ENCODE assay signal across 8 cellular contexts in the genomic region with DNA sequence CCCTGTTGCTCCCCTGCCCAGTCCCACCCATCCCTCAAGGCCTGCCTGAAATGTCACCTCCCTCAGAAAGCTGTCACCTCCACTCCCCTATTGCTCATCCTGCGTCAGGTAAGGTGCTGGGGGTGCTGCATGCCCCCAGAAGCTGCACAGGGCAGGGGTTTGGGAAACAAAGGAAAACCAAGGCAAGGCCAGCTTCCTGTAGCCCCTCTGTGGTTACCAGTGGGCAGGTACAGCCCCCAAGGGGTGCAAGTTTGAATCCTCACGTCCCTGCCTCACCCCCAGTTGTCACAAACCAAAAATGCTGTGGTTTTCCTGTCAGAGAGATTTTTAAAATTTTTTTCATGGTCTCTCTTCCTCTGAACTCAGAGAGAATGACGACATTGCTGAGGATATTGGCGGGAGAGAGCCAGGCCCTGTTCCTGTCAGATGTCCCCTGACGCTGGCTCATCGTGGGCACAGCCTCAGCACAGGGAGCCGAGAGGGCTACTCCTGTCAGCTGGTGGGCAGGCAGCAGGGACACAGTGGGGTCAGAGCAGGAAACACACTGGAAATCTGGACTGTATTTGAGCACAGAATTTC. TPM values are rescaled to one million over a fixed set of nuclear protein-coding genes. Genes with fewer than 3 reads are reported as not detected.
DNase-seq lines count a peak whose midpoint lies in the region; TF ChIP-seq lines count a peak whose summit lies in the region.

No MANE protein-coding gene starts in this region.

- no peaks in the 10 kb centered on the region for H3K27me3 Mint-ChIP-seq in T-helper 2 cell treated with Interferon-gamma antibody and Interleukin-4, amounts not matched to agents 5 μg/mL and 100 μg/mL, for 36 hours (ENCODE audit: low read depth)

- no peaks in the 10 kb centered on the region for H3K4me1 ChIP-seq in BE2C

- no peaks in the 10 kb centered on the region for H3K36me3 ChIP-seq in BE2C

- no peaks in the 10 kb centered on the region for H3K27me3 ChIP-seq in BE2C

- H3K27ac Mint-ChIP-seq in T-helper 2 cell treated with Interferon-gamma antibody and Interleukin-4, amounts not matched to agents 5 μg/mL and 100 μg/mL, for 36 hours: peak overlapping the region; percentile 97

- peak overlapping the region; percentile 77 for H3K4me3 Mint-ChIP-seq in T-helper 2 cell treated with Interferon-gamma antibody and Interleukin-4, amounts not matched to agents 5 μg/mL and 100 μg/mL, for 36 hours

- DNase-seq in activated T-cell treated with anti-CD3 and anti-CD28 coated beads for 48 hours (ENCODE audit: low read depth) (peak; percentile 46), activated T-cell treated with anti-CD3 and anti-CD28 coated beads for 4 hours (no peak), NCI-H2081 (lab: John Stamatoyannopoulos, UW) (no peak), BE2C (no peak), GOT3 (lab: John Stamatoyannopoulos, UW) (no peak)
- peak; percentile 65 for DNase-seq in T-helper 2 cell treated with Interferon-gamma antibody and Interleukin-4, amounts not matched to agents 5 μg/mL and 100 μg/mL, for 36 hours (ENCODE audit: low spot score)
- peak; percentile 20 for DNase-seq in effector CD8-positive, alpha-beta T cell (lab: John Stamatoyannopoulos, UW)
- peak in 4 of 6 experiments; percentile 16 to 62 (median 59) for DNase-seq in stimulated activated naive CD4-positive, alpha-beta T cell (lab: John Stamatoyannopoulos, UW)

- no peaks in the 10 kb centered on the region for H3K9me3 ChIP-seq in BE2C

- no peaks in the 10 kb centered on the region for H3K9me3 Mint-ChIP-seq in T-helper 2 cell treated with Interferon-gamma antibody and Interleukin-4, amounts not matched to agents 5 μg/mL and 100 μg/mL, for 36 hours

- TF ChIP-seq CTCF in BE2C (IDR thresholded peaks at IDR 0.05; ENCODE audit: low read depth, low read length): no peak

- peaks cover 52% of the 10 kb centered on the region for H3K4me1 Mint-ChIP-seq in T-helper 2 cell treated with Interferon-gamma antibody and Interleukin-4, amounts not matched to agents 5 μg/mL and 100 μg/mL, for 36 hours (ENCODE audit: low read depth)

- no peak overlapping the region for H3K4me3 ChIP-seq in BE2C (ENCODE audit: low read depth, low read length)

- peaks cover 54% of the 10 kb centered on the region for H3K36me3 Mint-ChIP-seq in T-helper 2 cell treated with Interferon-gamma antibody and Interleukin-4, amounts not matched to agents 5 μg/mL and 100 μg/mL, for 36 hours (ENCODE audit: low read depth)

RNA-seq across cellular contexts. Expression of gene PSTPIP1, which starts 27.0 kb away (rescaled TPM):
- 7.2 TPM for polyA plus RNA-seq in BE2C (2012; ENCODE audit: insufficient read depth, insufficient read length, low read depth)

RNA-seq across cellular contexts. Expression of gene TSPAN3, which starts 49.0 kb away (rescaled TPM):
- polyA plus RNA-seq in BE2C (2012; ENCODE audit: insufficient read depth, insufficient read length, low read depth): 387 TPM

Comparison
In these comparisons a context has a peak if more than half of its experiments do, and no peak if none do; other contexts are left out.
1. DNase-seq: peak in activated T-cell treated with anti-CD3 and anti-CD28 coated beads for 48 hours (single experiment), T-helper 2 cell treated with Interferon-gamma antibody and Interleukin-4, amounts not matched to agents 5 μg/mL and 100 μg/mL, for 36 hours (single experiment), effector CD8-positive, alpha-beta T cell (single experiment) and stimulated activated naive CD4-positive, alpha-beta T cell (4 of 6); none in activated T-cell treated with anti-CD3 and anti-CD28 coated beads for 4 hours (single experiment), NCI-H2081 (0 of 2), BE2C (single experiment) and GOT3 (single experiment).